ENCODE assay signal across 16 cellular contexts in genomic region chr15:52523192-52523591, GRCh38. TPM values are rescaled to one million over a fixed set of nuclear protein-coding genes. Genes with fewer than 3 reads are reported as not detected.
DNase-seq lines count a peak whose midpoint lies in the region; ATAC-seq and TF ChIP-seq lines count a peak whose summit lies in the region.
"Had no signal": no experiment of that assay in that cellular context is flagged by ENCODE, and none has a peak within 500 bp of the region (broad histone marks: within the 10 kb centered on the region; RNA-seq: fewer than 3 reads in every experiment).

No MANE protein-coding gene starts in this region.

- TF ChIP-seq CTCF in GM23338 (conservative IDR thresholded peaks at IDR 0.05; ENCODE audit: low read depth in 2 of 2) = no peak

- H2BK5ac ChIP-seq in mesenchymal stem cell (ENCODE audit: low read depth, low read length, poor library complexity, severe bottlenecking) = no peak overlapping the region
- no peak overlapping the region for H2BK5ac ChIP-seq in neuronal stem cell (ENCODE audit: low read length)

- H2AK5ac ChIP-seq in mesenchymal stem cell (ENCODE audit: low read length, severe bottlenecking) (no peak overlapping the region), neuronal stem cell (ENCODE audit: low read depth, low read length) (no peak overlapping the region)

- peaks cover 13% of the 10 kb centered on the region for H3K27me3 Mint-ChIP-seq in GM23338 (ENCODE audit: insufficient read depth, low read depth, poor library complexity)
- H3K27me3 Mint-ChIP-seq: activated naive CD8-positive, alpha-beta T cell; effector memory CD8-positive, alpha-beta T cell; natural killer cell treated with Interleukin-12 subunit alpha and Interleukin-12 subunit beta and Interleukin-15 and Interleukin-18, amount 100 ng/mL, for 72 hours had no signal

- 32% methylated on average over 3 of the region's 3 CpGs for WGBS in mesenchymal stem cell
- no CpG with 5 or more reads among the region's 3 CpGs for WGBS in neuronal stem cell (ENCODE audit: extremely low coverage in 2 of 2, insufficient read length in 2 of 2, insufficient replicate concordance in 1 of 2), 2 donors

- no peak overlapping the region for H3K4me3 Mint-ChIP-seq in GM23338
- H3K4me3 Mint-ChIP-seq: activated naive CD8-positive, alpha-beta T cell; effector memory CD8-positive, alpha-beta T cell; natural killer cell treated with Interleukin-12 subunit alpha and Interleukin-12 subunit beta and Interleukin-15 and Interleukin-18, amount 100 ng/mL, for 72 hours had no signal

- H3K36me3 ChIP-seq in mesenchymal stem cell (ENCODE audit: control insufficient read depth in 1 of 2, insufficient read depth in 2 of 2, low read depth in 1 of 2, low read length in 2 of 2) (no peaks in the 10 kb centered on the region), neuronal stem cell (replicated peaks in 1 of 2; ENCODE audit: control insufficient read depth in 2 of 2, insufficient read depth in 2 of 2, low read length in 2 of 2) (no peaks in the 10 kb centered on the region), GM23338 (ENCODE audit: insufficient read depth) (no peaks in the 10 kb centered on the region)

- peaks cover 24% of the 10 kb centered on the region for H3K79me1 ChIP-seq in mesenchymal stem cell (replicated peaks; ENCODE audit: low read length, poor library complexity, severe bottlenecking)
- peaks cover 1% of the 10 kb centered on the region for H3K79me1 ChIP-seq in neuronal stem cell (ENCODE audit: low read depth, low read length)

- H4K8ac ChIP-seq in mesenchymal stem cell (ENCODE audit: low read length) = no peak overlapping the region
- H4K8ac ChIP-seq in neuronal stem cell (ENCODE audit: low read depth, low read length) = no peak overlapping the region

- H2BK15ac ChIP-seq in mesenchymal stem cell (ENCODE audit: low read depth, poor library complexity, severe bottlenecking) (no peak overlapping the region), neuronal stem cell (ENCODE audit: low read length) (no peak overlapping the region)

- no peak overlapping the region for H3K18ac ChIP-seq in mesenchymal stem cell (ENCODE audit: low read depth in 1 of 2, low read length in 2 of 2)
- H3K18ac ChIP-seq in neuronal stem cell (ENCODE audit: low read length) = no peak overlapping the region

- H3K27ac ChIP-seq in mesenchymal stem cell (ENCODE audit: low read length, poor library complexity, severe bottlenecking) (no peak overlapping the region), neuronal stem cell (replicated peaks; ENCODE audit: low read length) (no peak overlapping the region), GM23338 (ENCODE audit: low read depth) (no peak overlapping the region)

- no peaks in the 10 kb centered on the region for H3K9me3 Mint-ChIP-seq in GM23338
- H3K9me3 Mint-ChIP-seq: effector memory CD8-positive, alpha-beta T cell; natural killer cell treated with Interleukin-12 subunit alpha and Interleukin-12 subunit beta and Interleukin-15 and Interleukin-18, amount 100 ng/mL, for 72 hours had no signal

- H4K20me1 ChIP-seq in GM23338 (replicated peaks; ENCODE audit: insufficient read depth) = peaks cover 5% of the 10 kb centered on the region

- H2BK120ac ChIP-seq in mesenchymal stem cell (ENCODE audit: low read depth, low read length) = no peak overlapping the region
- no peak overlapping the region for H2BK120ac ChIP-seq in neuronal stem cell (ENCODE audit: low read depth, low read length)

- ATAC-seq in GM19463 (IDR thresholded peaks at IDR 0.05; ENCODE audit: unreplicated experiment) = no peak
- ATAC-seq in GM23338 = no peak
- ATAC-seq: effector memory CD8-positive, alpha-beta T cell; HCT116; natural killer cell treated with Interleukin-12 subunit alpha and Interleukin-12 subunit beta and Interleukin-15 and Interleukin-18, amount 100 ng/mL, for 72 hours; stimulated activated naive CD8-positive, alpha-beta T cell treated with anti-CD3 and anti-CD28 coated beads, Interleukin-15, Interleukin-2, amounts not matched to agents 100 U/mL and 50 U/mL, for 24 hours had no signal

- H2BK12ac ChIP-seq in mesenchymal stem cell (ENCODE audit: low read length in 2 of 2) (no peak overlapping the region), neuronal stem cell (ENCODE audit: low read length) (no peak overlapping the region)

- H2AFZ ChIP-seq in mesenchymal stem cell (ENCODE audit: low read depth, low read length) (no peak overlapping the region), neuronal stem cell (ENCODE audit: low read length) (no peak overlapping the region), GM23338 (no peak overlapping the region)

- H3K4ac ChIP-seq in mesenchymal stem cell (ENCODE audit: low read depth in 1 of 2, low read length in 2 of 2) (no peak overlapping the region), neuronal stem cell (ENCODE audit: low read length) (no peak overlapping the region)

- H3K9me3 ChIP-seq in mesenchymal stem cell (ENCODE audit: control insufficient read depth, low read length) (no peaks in the 10 kb centered on the region), neuronal stem cell (replicated peaks in 1 of 2; ENCODE audit: control insufficient read depth in 2 of 2, insufficient read depth in 1 of 2, low read depth in 1 of 2, low read length in 2 of 2) (no peaks in the 10 kb centered on the region)

- H3K4me2 ChIP-seq in mesenchymal stem cell (ENCODE audit: low read length, poor library complexity, severe bottlenecking) = no peak overlapping the region
- no peak overlapping the region for H3K4me2 ChIP-seq in neuronal stem cell (ENCODE audit: insufficient read depth, low read length, poor library complexity, severe bottlenecking)
- H3K4me2 ChIP-seq in GM23338 = no peak overlapping the region

- no peak overlapping the region; the same call in 1 of the 2 replicates for H3K27ac Mint-ChIP-seq in GM23338
- H3K27ac Mint-ChIP-seq: activated naive CD8-positive, alpha-beta T cell; natural killer cell treated with Interleukin-12 subunit alpha and Interleukin-12 subunit beta and Interleukin-15 and Interleukin-18, amount 100 ng/mL, for 72 hours had no signal

- H4K91ac ChIP-seq in mesenchymal stem cell (ENCODE audit: low read length) = no peak overlapping the region
- no peak overlapping the region for H4K91ac ChIP-seq in neuronal stem cell (ENCODE audit: low read depth, low read length, poor library complexity)

- H3K9me2 ChIP-seq in GM23338 (ENCODE audit: insufficient read depth) = no peaks in the 10 kb centered on the region

- peaks cover 80% of the 10 kb centered on the region for H3K79me2 ChIP-seq in GM23338 (replicated peaks; ENCODE audit: insufficient read depth)

- H3K9ac ChIP-seq in mesenchymal stem cell (ENCODE audit: low read length) = peak overlapping the region; percentile 86
- no peak overlapping the region for H3K9ac ChIP-seq in neuronal stem cell (ENCODE audit: low read depth, low read length, poor library complexity)

- no peaks in the 10 kb centered on the region for H3K36me3 Mint-ChIP-seq in GM23338 (ENCODE audit: low read depth)
- H3K36me3 Mint-ChIP-seq: activated naive CD8-positive, alpha-beta T cell; natural killer cell treated with Interleukin-12 subunit alpha and Interleukin-12 subunit beta and Interleukin-15 and Interleukin-18, amount 100 ng/mL, for 72 hours had no signal

- H3K4me3 ChIP-seq in mesenchymal stem cell (ENCODE audit: insufficient read depth in 1 of 2, low read depth in 1 of 2, low read length in 2 of 2) (no peak overlapping the region), neuronal stem cell (ENCODE audit: low read length in 2 of 2) (no peak overlapping the region), GM23338 (no peak overlapping the region)

- H3K23ac ChIP-seq in mesenchymal stem cell (ENCODE audit: low read length in 2 of 2) = peak overlapping the region in 1 of 2 experiments; percentile 74
- H3K23ac ChIP-seq in neuronal stem cell (ENCODE audit: low read depth, low read length, poor library complexity) = no peak overlapping the region

- peaks cover 19% of the 10 kb centered on the region for H3K4me1 Mint-ChIP-seq in GM23338

- peak; percentile 84 for DNase-seq in AG08396 (ENCODE audit: low spot score)
- peak; percentile 9 for DNase-seq in HS-27A (ENCODE audit: low read depth)
- DNase-seq in dedifferentiated amniotic fluid mesenchymal stem cell (ENCODE audit: extremely low spot score) = peak; percentile 55
- DNase-seq in mesenchymal stem cell = peak; percentile 87
- DNase-seq in germinal center (ENCODE audit: low spot score) = no peak
- DNase-seq in neuronal stem cell (ENCODE audit: low spot score) = no peak
- DNase-seq in GM23338 (ENCODE audit: low spot score) = no peak
- DNase-seq: activated CD4-positive, alpha-beta T cell treated with anti-CD3 and anti-CD28 coated beads, Interleukin-2, amount 50 U/mL, for 1 hour; effector memory CD8-positive, alpha-beta T cell; NCI-H526; stimulated activated CD4-positive, alpha-beta T cell treated with anti-CD3 and anti-CD28 coated beads, Interleukin-2, amount 100 ng/mL, for 24 hours; stimulated activated naive CD8-positive, alpha-beta T cell treated with anti-CD3 and anti-CD28 coated beads, Interleukin-15, Interleukin-2, amounts not matched to agents 100 U/mL and 50 U/mL, for 24 hours had no signal

- H3K14ac ChIP-seq in mesenchymal stem cell (ENCODE audit: low read length in 2 of 2) = no peak overlapping the region
- H3K14ac ChIP-seq in neuronal stem cell (ENCODE audit: low read length) = no peak overlapping the region

- peaks cover 10% of the 10 kb centered on the region; the same call in 1 of the 2 replicates for H3F3A ChIP-seq in GM23338 (replicated peaks; ENCODE audit: low read depth)

- no peaks in the 10 kb centered on the region for H3K27me3 ChIP-seq in mesenchymal stem cell (ENCODE audit: control insufficient read depth in 1 of 2, insufficient read depth in 1 of 2, low read length in 2 of 2)
- H3K27me3 ChIP-seq in neuronal stem cell (ENCODE audit: control insufficient read depth in 3 of 3, insufficient read depth in 3 of 3, low read depth in 1 of 3, low read length in 3 of 3) = no peaks in the 10 kb centered on the region
- peaks cover 16% of the 10 kb centered on the region for H3K27me3 ChIP-seq in GM23338 (ENCODE audit: insufficient read depth)

- H3K4me1 ChIP-seq in mesenchymal stem cell (ENCODE audit: control insufficient read depth, insufficient read depth, low read depth, low read length) (peaks cover 1% of the 10 kb centered on the region), neuronal stem cell (ENCODE audit: control insufficient read depth in 2 of 2, insufficient read depth in 1 of 2, low read depth in 1 of 2, low read length in 2 of 2) (peaks cover 3 to 5% of the 10 kb centered on the region in 2 donors), GM23338 (ENCODE audit: insufficient read depth) (peaks cover 15% of the 10 kb centered on the region)

RNA-seq across cellular contexts. Expression of gene MYO5A, which starts 5.5 kb away (rescaled TPM):
- polyA plus RNA-seq in mesenchymal stem cell (2013, experiment 1 of 2) = 13.1 TPM
- 11.6 TPM for polyA plus RNA-seq in mesenchymal stem cell (2013, experiment 2 of 2)
- polyA plus RNA-seq in neuronal stem cell (2013, experiment 1 of 2) = 10.3 TPM
- 11.1 TPM for polyA plus RNA-seq in neuronal stem cell (2013, experiment 2 of 2)
- total RNA-seq in GM23338 (2014; rRNA removed; shearing (Covaris generic)) = 30.2 and 31.8 TPM in 2 replicates
- polyA plus RNA-seq in GM23338 (2016; fragmentation: Nextera tagmentation; extraction: Ambion mirVana) = 5.6 and 5.7 TPM in 2 replicates

RNA-seq across cellular contexts. Expression of gene ARPP19, which starts 45.6 kb away (rescaled TPM):
- 59.1 TPM for polyA plus RNA-seq in mesenchymal stem cell (2013, experiment 1 of 2)
- polyA plus RNA-seq in mesenchymal stem cell (2013, experiment 2 of 2) = 58.9 TPM
- 119 TPM for polyA plus RNA-seq in neuronal stem cell (2013, experiment 1 of 2)
- 123 TPM for polyA plus RNA-seq in neuronal stem cell (2013, experiment 2 of 2)
- 192 and 193 TPM in 2 replicates for total RNA-seq in GM23338 (2014; rRNA removed; shearing (Covaris generic))
- 78.3 and 79.6 TPM in 2 replicates for polyA plus RNA-seq in GM23338 (2016; fragmentation: Nextera tagmentation; extraction: Ambion mirVana)

Comparison
In these comparisons a context has a peak if more than half of its experiments do, and no peak if none do; other contexts are left out.
1. DNase-seq: peak in AG08396 (single experiment), HS-27A (single experiment), dedifferentiated amniotic fluid mesenchymal stem cell (single experiment) and mesenchymal stem cell (single experiment); none in germinal center (single experiment), neuronal stem cell (single experiment) and GM23338 (single experiment).